11 cellular contexts compared by ENCODE assay signal in genomic region chr11:130383363-130384168, GRCh38. TPM values are rescaled to one million over a fixed set of nuclear protein-coding genes. Genes with fewer than 3 reads are reported as not detected.
DNase-seq lines count a peak whose midpoint lies in the region; TF ChIP-seq lines count a peak whose summit lies in the region.
"Had no signal": no experiment of that assay in that cellular context is flagged by ENCODE, and none has a peak within 500 bp of the region (broad histone marks: within the 10 kb centered on the region; RNA-seq: fewer than 3 reads in every experiment).

No MANE protein-coding gene starts in this region.

- H3K27me3 ChIP-seq in BLaER1, result peaks cover 76% of the 10 kb centered on the region
- no peaks in the 10 kb centered on the region for H3K27me3 ChIP-seq in ovary

- H3K9me3 ChIP-seq in BLaER1, result no peaks in the 10 kb centered on the region; the same call in 1 of the 2 replicates
- H3K9me3 ChIP-seq in ovary, result no peaks in the 10 kb centered on the region
- H3K9me3 ChIP-seq: prostate gland had no signal

- no peak for TF ChIP-seq EP300 in ovary (IDR thresholded peaks at IDR 0.05)

- no peak overlapping the region for H3K4me3 Mint-ChIP-seq in mesothelial cell of epicardium

- WGBS in ovary, 3 donors, result 48 to 50% (median 49%) methylated on average over 10 of the region's 10 CpGs

- peak; percentile 19 for DNase-seq in HT-29 (ENCODE audit: low spot score)
- peak; percentile 99 for DNase-seq in astrocyte of the spinal cord (ENCODE audit: low read depth, low spot score)
- no peak for DNase-seq in mesothelial cell of epicardium (ENCODE audit: low spot score in 2 of 2, unreplicated experiment in 2 of 2)
- DNase-seq in activated effector memory CD4-positive, alpha-beta T cell treated with Interleukin-2 at 50 U/mL for 16 hours, result no peak
- no peak for DNase-seq in HuH-7 (ENCODE audit: low spot score)
- DNase-seq in NOMO-1 treated with DMSO at 0.1 percent for 48 hours (lab: John Stamatoyannopoulos, UW; ENCODE audit: unreplicated experiment), result no peak
- no peak for DNase-seq in ovary

- TF ChIP-seq CTCF in astrocyte of the spinal cord (IDR thresholded peaks at IDR 0.05; ENCODE audit: low read depth, low read length) (no peak), mesothelial cell of epicardium (IDR thresholded peaks at IDR 0.05; ENCODE audit: unreplicated experiment) (no peak), ovary (IDR thresholded peaks at IDR 0.05) (no peak)

- peaks cover 8% of the 10 kb centered on the region for H3K9me3 Mint-ChIP-seq in mesothelial cell of epicardium
- H3K9me3 Mint-ChIP-seq: activated T-helper 2 cell treated with anti-CD3 and anti-CD28 coated beads, Interferon-gamma antibody, Interleukin-2, Interleukin-4, amounts not matched to agents 10 μg/mL and 5 μg/mL and 100 μg/mL, durations not matched to agents 14 hours and 24 hours and 36 hours had no signal

- H3K36me3 ChIP-seq in BLaER1 (no peaks in the 10 kb centered on the region), ovary (no peaks in the 10 kb centered on the region)
- H3K36me3 ChIP-seq: prostate gland had no signal

- peaks cover 30% of the 10 kb centered on the region for H3K4me1 ChIP-seq in BLaER1
- no peaks in the 10 kb centered on the region for H3K4me1 ChIP-seq in ovary (ENCODE audit: insufficient read depth)
- H3K4me1 ChIP-seq: prostate gland had no signal

- H3K4me3 ChIP-seq in BLaER1 (no peak overlapping the region), astrocyte of the spinal cord (ENCODE audit: low read depth, low read length) (no peak overlapping the region), ovary (no peak overlapping the region)
- H3K4me3 ChIP-seq: prostate gland had no signal

- no peaks in the 10 kb centered on the region for H3K36me3 Mint-ChIP-seq in mesothelial cell of epicardium

- H3K27me3 Mint-ChIP-seq in mesothelial cell of epicardium (ENCODE audit: low read depth), result peaks cover 5% of the 10 kb centered on the region

- intact Hi-C loops in ovary (cut with DNase I), result no loop called here

- in situ Hi-C loops in astrocyte of the spinal cord (cut with HindIII; ENCODE audit: low sequenced_read_pairs), result no loop called here

- H3K9ac ChIP-seq in BLaER1, result no peak overlapping the region

- H3K4me2 ChIP-seq in BLaER1, result peak overlapping the region; percentile 74

- TF ChIP-seq POLR2A in ovary (IDR thresholded peaks at IDR 0.05), result no peak

- H4K20me1 ChIP-seq in BLaER1, result peaks cover 43% of the 10 kb centered on the region

- peaks cover 17% of the 10 kb centered on the region for H3K4me1 Mint-ChIP-seq in mesothelial cell of epicardium

- H3K27ac Mint-ChIP-seq in mesothelial cell of epicardium, result peak overlapping the region; percentile 94
- H3K27ac Mint-ChIP-seq: activated T-helper 2 cell treated with anti-CD3 and anti-CD28 coated beads, Interferon-gamma antibody, Interleukin-2, Interleukin-4, amounts not matched to agents 10 μg/mL and 5 μg/mL and 100 μg/mL, durations not matched to agents 14 hours and 24 hours and 36 hours had no signal

- H3K27ac ChIP-seq in BLaER1 (no peak overlapping the region), ovary (no peak overlapping the region)
- H3K27ac ChIP-seq: prostate gland had no signal

RNA-seq across cellular contexts. Expression of gene ADAMTS8, which starts 44.8 kb away (rescaled TPM):
- not detected in 2 replicates for total RNA-seq in HT-29 (2014; rRNA removed; shearing (Covaris generic))
- total RNA-seq in mesothelial cell of epicardium, result 0.70 to 1.3 TPM (median 0.96 TPM) in 3 replicates
- total RNA-seq in ovary, result 1 to 10 TPM in 4 of 7 donors, under 1 TPM in 3; 0.24 to 2.1 (median 1.1) TPM
- 1 to 10 TPM in 1 of 2 donors, under 1 TPM in 1; 0.51 to 1.8 TPM for polyA plus RNA-seq in ovary
- total RNA-seq: activated T-helper 2 cell treated with anti-CD3 and anti-CD28 coated beads, Interferon-gamma antibody, Interleukin-2, Interleukin-4, amounts not matched to agents 10 μg/mL and 5 μg/mL and 100 μg/mL, durations not matched to agents 14 hours and 24 hours and 36 hours; glomerular endothelial cell had no signal

Comparison
In these comparisons a context has a peak if more than half of its experiments do, and no peak if none do; other contexts are left out.
1. DNase-seq: peak in HT-29 (single experiment) and astrocyte of the spinal cord (single experiment); none in mesothelial cell of epicardium (0 of 2), activated effector memory CD4-positive, alpha-beta T cell treated with Interleukin-2 at 50 U/mL for 16 hours (single experiment), HuH-7 (single experiment), NOMO-1 treated with DMSO at 0.1 percent for 48 hours (single experiment) and ovary (0 of 5).